8 cellular contexts compared by ENCODE assay signal in genomic region chr17:2025622-2026309, GRCh38. TPM values are rescaled to one million over a fixed set of nuclear protein-coding genes. Genes with fewer than 3 reads are reported as not detected.
DNase-seq lines count a peak whose midpoint lies in the region; ATAC-seq and TF ChIP-seq lines count a peak whose summit lies in the region.

No MANE protein-coding gene starts in this region.

- DNase-seq in NCI-H345 (lab: John Stamatoyannopoulos, UW) (peak; percentile 30), NCI-H345 treated with DMSO at 0.1 percent for 48 hours (lab: John Stamatoyannopoulos, UW; ENCODE audit: unreplicated experiment) (no peak), Kasumi-1 (lab: John Stamatoyannopoulos, UW) (peak; percentile 42 to 53), esophagus muscularis mucosa (ENCODE audit: extremely low spot score) (no peak), myocyte (ENCODE audit: low read depth) (peak; percentile 80), aorta (peak; percentile 84 to 91)
- DNase-seq in effector CD8-positive, alpha-beta T cell (lab: John Stamatoyannopoulos, UW), result no peak

- TF ChIP-seq POLR2A in esophagus muscularis mucosa (IDR thresholded peaks at IDR 0.05; ENCODE audit: low read depth), result no peak

- TF ChIP-seq CTCF in WI38 (IDR thresholded peaks at IDR 0.05; ENCODE audit: low read depth, low read length) (peak; percentile 86), esophagus muscularis mucosa (IDR thresholded peaks at IDR 0.05) (peak; percentile 64 to 72 (median 66))

- no peak for TF ChIP-seq EP300 in esophagus muscularis mucosa (IDR thresholded peaks at IDR 0.05)

- H3K36me3 ChIP-seq in esophagus muscularis mucosa, result no peaks in the 10 kb centered on the region
- no peaks in the 10 kb centered on the region for H3K36me3 ChIP-seq in aorta (ENCODE audit: control insufficient read depth in 1 of 2, insufficient read depth in 2 of 2, low read length in 1 of 2)

- WGBS in esophagus muscularis mucosa, result under 1% methylated on average over 36 of the region's 55 CpGs
- WGBS in aorta, 2 donors, result 1% methylated on average over 55 of the region's 55 CpGs

- intact Hi-C loops in esophagus muscularis mucosa (cut with DNase I) (loop anchor here (1.0 kb wide), 1 partner anchor 116 kb away; no protein-coding TSS in a partner anchor), aorta (cut with DNase I) (loop anchor here (1.0 to 5.0 kb wide), 3 partner anchors 38 to 117 kb away; no protein-coding TSS in a partner anchor)

- H3K4me1 ChIP-seq in esophagus muscularis mucosa, result peaks cover 32 to 49% (median 43%) of the 10 kb centered on the region in 4 donors
- H3K4me1 ChIP-seq in aorta (ENCODE audit: control insufficient read depth in 1 of 2, insufficient read depth in 2 of 2, low read length in 2 of 2), result no peaks in the 10 kb centered on the region

- H3K27me3 ChIP-seq in esophagus muscularis mucosa, result peaks cover 10 to 68% (median 19%) of the 10 kb centered on the region in 4 donors
- H3K27me3 ChIP-seq in aorta (ENCODE audit: control insufficient read depth in 1 of 2, insufficient read depth in 2 of 2, low read length in 1 of 2), result no peaks in the 10 kb centered on the region

- peak overlapping the region; percentile 42 for H3K4me3 ChIP-seq in WI38 (ENCODE audit: low read depth, low read length)
- peak overlapping the region; percentile 53 to 65 (median 60) for H3K4me3 ChIP-seq in esophagus muscularis mucosa
- peak overlapping the region; percentile 2 to 36 for H3K4me3 ChIP-seq in aorta (ENCODE audit: low read length in 2 of 2)

- H3K9me3 ChIP-seq in esophagus muscularis mucosa, result no peaks in the 10 kb centered on the region
- no peaks in the 10 kb centered on the region for H3K9me3 ChIP-seq in aorta (ENCODE audit: control insufficient read depth, low read length)

- peak; percentile 53 for ATAC-seq in aorta (ENCODE audit: low FRiP score)

- peak overlapping the region in 3 of 4 donors; percentile 5 to 36 (median 25) for H3K27ac ChIP-seq in esophagus muscularis mucosa (replicated peaks in 1 of 4)
- H3K27ac ChIP-seq in aorta (ENCODE audit: low read depth in 1 of 2, low read length in 2 of 2), result no peak overlapping the region

RNA-seq across cellular contexts. Expression of gene RTN4RL1, which starts 0.6 kb away (rescaled TPM):
- total RNA-seq in esophagus muscularis mucosa, result under 1 TPM; 0.50 to 0.86 (median 0.67) TPM
- total RNA-seq in myocyte, result 0.96 and 1.9 TPM in 2 replicates
- 0.29 TPM for polyA plus RNA-seq in myocyte (2012)
- total RNA-seq in aorta, result 1 to 10 TPM; 2.6 to 5.2 TPM
- 1 to 10 TPM in 1 of 2 donors, under 1 TPM in 1; 0.25 to 1.8 TPM for polyA plus RNA-seq in aorta

RNA-seq across cellular contexts. Expression of gene DPH1, which starts 4.2 kb away (rescaled TPM):
- 10 to 100 TPM; 27.4 to 41.8 (median 38.3) TPM for total RNA-seq in esophagus muscularis mucosa
- total RNA-seq in myocyte, result 36.1 and 39.4 TPM in 2 replicates
- polyA plus RNA-seq in myocyte (2012), result 42.4 TPM
- 10 to 100 TPM; 26.1 to 38.8 TPM for total RNA-seq in aorta
- 10 to 100 TPM in 1 of 2 donors, 1 to 10 TPM in 1; 6.3 to 62.9 TPM for polyA plus RNA-seq in aorta

RNA-seq across cellular contexts. Expression of gene OVCA2, which starts 16.1 kb away (rescaled TPM):
- total RNA-seq in esophagus muscularis mucosa (10 to 100 TPM; 34.9 to 38.9 (median 38.0) TPM), myocyte (43.9 and 53.7 TPM in 2 replicates), aorta (10 to 100 TPM; 14.2 to 19.8 TPM)
- polyA plus RNA-seq in myocyte (2012), result 40.9 TPM
- polyA plus RNA-seq in aorta, result 10 to 100 TPM; 20.3 to 54.0 TPM

RNA-seq across cellular contexts. Expression of gene HIC1, which starts 29.1 kb away (rescaled TPM):
- total RNA-seq in esophagus muscularis mucosa (10 to 100 TPM; 48.6 to 86.4 (median 54.9) TPM), myocyte (2.9 and 6.8 TPM in 2 replicates), aorta (10 to 100 TPM; 27.2 to 69.2 TPM)
- 1.9 TPM for polyA plus RNA-seq in myocyte (2012)
- polyA plus RNA-seq in aorta, result 1 to 10 TPM; 1.1 to 2.1 TPM

Comparison
In these comparisons a context has a peak if more than half of its experiments do, and no peak if none do; other contexts are left out.
1. DNase-seq: peak in NCI-H345 (single experiment), Kasumi-1 (2 of 2), myocyte (single experiment) and aorta (2 of 2); none in NCI-H345 treated with DMSO at 0.1 percent for 48 hours (single experiment), esophagus muscularis mucosa (single experiment) and effector CD8-positive, alpha-beta T cell (single experiment).
2. H3K27ac ChIP-seq: peak in esophagus muscularis mucosa (3 of 4); none in aorta (0 of 2).
3. Peak in every context shown above with its lines, with median percentiles within 50 percentile points of each other: H3K4me3 ChIP-seq.